ENCODE assay signal across 10 cellular contexts in genomic region chr17:40557531-40558299, GRCh38. TPM values are rescaled to one million over a fixed set of nuclear protein-coding genes. Genes with fewer than 3 reads are reported as not detected.
A peak's percentile ranks its signal among the peaks of the same experiment; 100 is the strongest.
DNase-seq lines count a peak whose midpoint lies in the region; ATAC-seq and TF ChIP-seq lines count a peak whose summit lies in the region.
"Had no signal": no experiment of that assay in that cellular context is flagged by ENCODE, and none has a peak within 500 bp of the region (broad histone marks: within the 10 kb centered on the region; RNA-seq: fewer than 3 reads in every experiment).

No MANE protein-coding gene starts in this region.

- TF ChIP-seq POLR2A in vagina (IDR thresholded peaks at IDR 0.05), result no peak

- H3K4me1 ChIP-seq in colonic mucosa, result peaks cover 13% of the 10 kb centered on the region
- peaks cover 77% of the 10 kb centered on the region for H3K4me1 ChIP-seq in vagina

- ATAC-seq in naive B cell (ENCODE audit: low read depth in 2 of 2), result no peak
- ATAC-seq in HG03159 (IDR thresholded peaks at IDR 0.05; ENCODE audit: unreplicated experiment), result no peak

- H3K27ac ChIP-seq in colonic mucosa (peak overlapping the region; percentile 40), vagina (peak overlapping the region; percentile 88)

- peaks cover 95% of the 10 kb centered on the region for H3K36me3 Mint-ChIP-seq in activated naive CD4-positive, alpha-beta T cell treated with anti-CD3 and anti-CD28 coated beads, Interleukin-2, amount 10 ng/mL, durations not matched to agents 7 days and 5 days
- peaks cover 19 to 36% of the 10 kb centered on the region in 2 donors for H3K36me3 Mint-ChIP-seq in naive B cell
- H3K36me3 Mint-ChIP-seq: CD14-positive monocyte had no signal

- in situ Hi-C loops in G401 (cut with HindIII; ENCODE audit: low sequenced_read_pairs), result no loop called here

- H3K4me1 Mint-ChIP-seq in activated naive CD4-positive, alpha-beta T cell treated with anti-CD3 and anti-CD28 coated beads, Interleukin-2, amount 10 ng/mL, durations not matched to agents 7 days and 5 days, result peaks cover 89% of the 10 kb centered on the region
- H3K4me1 Mint-ChIP-seq in naive B cell, result peaks cover 83 to 100% (median 97%) of the 10 kb centered on the region in 3 donors

- DNase-seq in activated naive CD4-positive, alpha-beta T cell treated with anti-CD3 and anti-CD28 coated beads, Interleukin-2, amount 10 ng/mL, durations not matched to agents 7 days and 5 days, result peak; percentile 38
- no peak for DNase-seq in activated naive CD4-positive, alpha-beta T cell treated with Interleukin-2 at 50 U/mL for 16 hours
- no peak for DNase-seq in colonic mucosa
- no peak for DNase-seq in naive B cell
- DNase-seq in vagina (ENCODE audit: extremely low spot score in 2 of 2), result peak in 1 of 2 donors; percentile 87
- no peak for DNase-seq in iPS-NIHi11 (ENCODE audit: low spot score)
- no peak for DNase-seq in G401 (ENCODE audit: low spot score)
- DNase-seq: NCI-H1930 had no signal

- intact Hi-C loops in colonic mucosa (cut with DNase I), result no loop called here
- intact Hi-C loops in vagina (cut with DNase I), result no loop called here

- H3K4me3 ChIP-seq in colonic mucosa (no peak overlapping the region), vagina (peak overlapping the region in 1 of 2 donors; percentile 12)

- H3K9me3 ChIP-seq in colonic mucosa (no peaks in the 10 kb centered on the region), vagina (no peaks in the 10 kb centered on the region)

- peak overlapping the region; percentile 34 for H3K4me3 Mint-ChIP-seq in activated naive CD4-positive, alpha-beta T cell treated with anti-CD3 and anti-CD28 coated beads, Interleukin-2, amount 10 ng/mL, durations not matched to agents 7 days and 5 days
- H3K4me3 Mint-ChIP-seq in naive B cell, result peak overlapping the region in 7 of 8 donors; percentile 23 to 78 (median 73)

- CTCF ChIA-PET in activated naive CD4-positive, alpha-beta T cell treated with anti-CD3 and anti-CD28 coated beads, Interleukin-2, amount 10 ng/mL, durations not matched to agents 7 days and 5 days (lab: Charles Lee), result interaction anchor here (0.9 to 12.4 kb wide), 6 partner anchors 9 to 114 kb away, joined by 3 to 271 read pairs (median 28); partner anchors contain the start of gene IGFBP4

- TF ChIP-seq CTCF in colonic mucosa (IDR thresholded peaks at IDR 0.05) (no peak), vagina (IDR thresholded peaks at IDR 0.05) (no peak)

- peak overlapping the region; percentile 84 for H3K27ac Mint-ChIP-seq in activated naive CD4-positive, alpha-beta T cell treated with anti-CD3 and anti-CD28 coated beads, Interleukin-2, amount 10 ng/mL, durations not matched to agents 7 days and 5 days
- H3K27ac Mint-ChIP-seq in naive B cell, result peak overlapping the region; percentile 72 to 100 (median 95)

- H3K27me3 Mint-ChIP-seq in activated naive CD4-positive, alpha-beta T cell treated with anti-CD3 and anti-CD28 coated beads, Interleukin-2, amount 10 ng/mL, durations not matched to agents 7 days and 5 days, result no peaks in the 10 kb centered on the region
- H3K27me3 Mint-ChIP-seq in naive B cell, result no peaks in the 10 kb centered on the region

- H3K27me3 ChIP-seq in colonic mucosa, result no peaks in the 10 kb centered on the region
- H3K27me3 ChIP-seq in vagina, result no peaks in the 10 kb centered on the region

- peak overlapping the region in 1 of 2 donors; percentile 13 for H3K9ac ChIP-seq in colonic mucosa (ENCODE audit: low read depth in 2 of 2, low read length in 2 of 2)

- H3K36me3 ChIP-seq in colonic mucosa, result no peaks in the 10 kb centered on the region
- no peaks in the 10 kb centered on the region for H3K36me3 ChIP-seq in vagina

- H3K9me3 Mint-ChIP-seq in activated naive CD4-positive, alpha-beta T cell treated with anti-CD3 and anti-CD28 coated beads, Interleukin-2, amount 10 ng/mL, durations not matched to agents 7 days and 5 days, result no peaks in the 10 kb centered on the region
- no peaks in the 10 kb centered on the region for H3K9me3 Mint-ChIP-seq in naive B cell

RNA-seq across cellular contexts. Expression of gene CCR7, which starts 7.6 kb away (rescaled TPM):
- total RNA-seq in colonic mucosa (1 to 10 TPM in 1 of 2 donors, under 1 TPM in 1; 0.72 to 1.9 TPM), vagina (not detected)
- polyA plus RNA-seq in naive B cell (ENCODE audit: low read depth in 6 of 6), result 100 to 1,000 TPM; 442 to 802 (median 622) TPM
- total RNA-seq in G401 (2014; rRNA removed; shearing (Covaris generic)), result not detected in 2 replicates

RNA-seq across cellular contexts. Expression of gene TNS4, which starts 56.3 kb away (rescaled TPM):
- total RNA-seq in colonic mucosa (10 to 100 TPM in 1 of 2 donors, 1 to 10 TPM in 1; 8.8 to 20.4 TPM), vagina (296 TPM)
- polyA plus RNA-seq in naive B cell (ENCODE audit: low read depth in 6 of 6), result not detected
- not detected in 2 replicates for total RNA-seq in G401 (2014; rRNA removed; shearing (Covaris generic))
- polyA plus RNA-seq: CD14-positive monocyte had no signal

Comparison
In these comparisons a context has a peak if more than half of its experiments do, and no peak if none do; other contexts are left out.
1. RNA of gene TNS4, which starts 56.3 kb away (total RNA-seq): 296 TPM in vagina (single experiment); 8.8 to 20.4 TPM in colonic mucosa and not detected in G401; every median in the first group is over 10 times any median in the second.